In genomic region chrX:74426615-74427014, GRCh38 we compare ENCODE assay signal across 10 cellular contexts. TPM values are rescaled to one million over a fixed set of nuclear protein-coding genes. Genes with fewer than 3 reads are reported as not detected.
"Had no signal": no experiment of that assay in that cellular context is flagged by ENCODE, and none has a peak within 500 bp of the region (broad histone marks: within the 10 kb centered on the region; RNA-seq: fewer than 3 reads in every experiment).

No MANE protein-coding gene starts in this region.

- H3K9ac ChIP-seq: GM23248 had no signal

- H3K36me3 ChIP-seq: HAP-1 had no signal

- DNase-seq: GM23248, GOT3, H7, HFFc6, IMR-90 had no signal

- FAIRE-seq: HTR-8/SVneo, K562 had no signal

- H3K4me1 ChIP-seq: HAP-1 had no signal

- H3K4me3 ChIP-seq: GM23248, HAP-1, K562 had no signal

- H2AFZ ChIP-seq: GM23248 had no signal

- H3K27ac ChIP-seq: GM23248 had no signal

- ATAC-seq: HCT116, K562 had no signal

- H3K9me3 ChIP-seq: HAP-1 had no signal

RNA-seq across cellular contexts. Expression of gene SLC16A2, which starts 5.3 kb away (rescaled TPM):
- total RNA-seq: HT-29 had no signal
- polyA plus RNA-seq: K562 had no signal
